13 cellular contexts compared by ENCODE assay signal in genomic region chr1:231757759-231758158, GRCh38.
DNase-seq lines count a peak whose midpoint lies in the region; ATAC-seq and TF ChIP-seq lines count a peak whose summit lies in the region.
"Had no signal": no experiment of that assay in that cellular context is flagged by ENCODE, and none has a peak within 500 bp of the region (broad histone marks: within the 10 kb centered on the region; RNA-seq: fewer than 3 reads in every experiment).

No MANE protein-coding gene starts in this region.

- no peak overlapping the region for H4K5ac ChIP-seq in IMR-90 (ENCODE audit: low read depth, low read length)

- no peaks in the 10 kb centered on the region for H3K79me1 ChIP-seq in IMR-90 (ENCODE audit: low read depth in 1 of 2, low read length in 2 of 2)

- H3K27me3 Mint-ChIP-seq in activated T-helper 17 cell treated with anti-CD3 and anti-CD28 coated beads, Interleukin-2, amount 50 U/mL, for 72 hours: no peaks in the 10 kb centered on the region
- H3K27me3 Mint-ChIP-seq: CD4-positive, CD25-positive, alpha-beta regulatory T cell had no signal

- H2AK5ac ChIP-seq in IMR-90 (ENCODE audit: low read depth, low read length): peak overlapping the region; percentile 71; the same call in 1 of the 2 replicates

- H3K4me3 ChIP-seq in BLaER1 treated with 17β-estradiol and CSF1 and Interleukin-3, amounts not matched to agents 10 nM and 100 nM: no peak overlapping the region
- H3K4me3 ChIP-seq in IMR-90 (ENCODE audit: insufficient read depth, low read depth, low read length) (no peak overlapping the region), esophagus squamous epithelium (no peak overlapping the region)
- H3K4me3 ChIP-seq: BLaER1, GM23338 had no signal

- H2BK120ac ChIP-seq in IMR-90 (ENCODE audit: low read depth, low read length): no peak overlapping the region

- peaks cover 6% of the 10 kb centered on the region for H3K9me3 Mint-ChIP-seq in activated T-helper 17 cell treated with anti-CD3 and anti-CD28 coated beads, Interleukin-2, amount 50 U/mL, for 72 hours

- no peak overlapping the region for H2AFZ ChIP-seq in IMR-90 (replicated peaks; ENCODE audit: low read length, poor library complexity)
- H2AFZ ChIP-seq: GM23338 had no signal

- peak overlapping the region in 1 of 11 experiments; percentile 19; a peak in 1 of 22 replicates for H3K4me2 ChIP-seq in BLaER1 treated with 17β-estradiol and CSF1 and Interleukin-3, amounts not matched to agents 10 nM and 100 nM
- H3K4me2 ChIP-seq in IMR-90 (ENCODE audit: low read depth, low read length): no peak overlapping the region
- H3K4me2 ChIP-seq: BLaER1, GM23338 had no signal

- H3K4ac ChIP-seq in IMR-90 (ENCODE audit: low read depth, low read length): no peak overlapping the region

- in situ Hi-C loops in IMR-90 (cut with MboI; ENCODE audit: low sequenced_read_pairs): no loop called here

- intact Hi-C loops in IMR-90 (cut with micrococcal nuclease): loop anchor here (2.0 to 10.0 kb wide), 4 partner anchors 110 to 871 kb away; no protein-coding TSS in a partner anchor
- intact Hi-C loops in esophagus squamous epithelium (cut with DNase I): no loop called here

- no peaks in the 10 kb centered on the region for H3K27me3 ChIP-seq in BLaER1 treated with 17β-estradiol and CSF1 and Interleukin-3, amounts not matched to agents 10 nM and 100 nM
- no peaks in the 10 kb centered on the region for H3K27me3 ChIP-seq in IMR-90 (ENCODE audit: control insufficient read depth, insufficient read depth, low read length)
- H3K27me3 ChIP-seq in esophagus squamous epithelium: no peaks in the 10 kb centered on the region
- H3K27me3 ChIP-seq: BLaER1 had no signal

- no peaks in the 10 kb centered on the region; a peak in 2 of 22 replicates for H4K20me1 ChIP-seq in BLaER1 treated with 17β-estradiol and CSF1 and Interleukin-3, amounts not matched to agents 10 nM and 100 nM
- no peaks in the 10 kb centered on the region for H4K20me1 ChIP-seq in IMR-90 (ENCODE audit: insufficient read depth, low read length)
- H4K20me1 ChIP-seq: BLaER1 had no signal

- no peaks in the 10 kb centered on the region for H3K4me1 Mint-ChIP-seq in activated T-helper 17 cell treated with anti-CD3 and anti-CD28 coated beads, Interleukin-2, amount 50 U/mL, for 72 hours
- H3K4me1 Mint-ChIP-seq: GM23338 had no signal

- H2BK5ac ChIP-seq in IMR-90 (ENCODE audit: low read depth, low read length, poor library complexity, severe bottlenecking): no peak overlapping the region

- H3K9ac ChIP-seq in BLaER1 treated with 17β-estradiol and CSF1 and Interleukin-3, amounts not matched to agents 10 nM and 100 nM: no peak overlapping the region
- H3K9ac ChIP-seq in IMR-90 (ENCODE audit: low read depth, low read length): no peak overlapping the region
- H3K9ac ChIP-seq: BLaER1 had no signal

- no peak overlapping the region for H2BK20ac ChIP-seq in IMR-90 (ENCODE audit: low read depth, low read length)

- TF ChIP-seq CTCF in IMR-90 (conservative IDR thresholded peaks at IDR 0.05; ENCODE audit: low read depth, low read length) (no peak), esophagus squamous epithelium (IDR thresholded peaks at IDR 0.05) (no peak)

- no peak overlapping the region for H4K91ac ChIP-seq in IMR-90 (ENCODE audit: insufficient read depth, low read depth, low read length)

- 100% methylated on average over 1 of the region's 8 CpGs; no CpG with 5 or more reads in 1 of the 2 experiments for WGBS in IMR-90 (ENCODE audit: extremely low coverage in 2 of 2, insufficient read length in 1 of 2), 2 experiments
- WGBS in esophagus squamous epithelium, 2 donors: 56 to 72% methylated on average over 8 of the region's 8 CpGs

- dilution Hi-C loops in IMR-90 (cut with HindIII; ENCODE audit: low sequenced_read_pairs, unreplicated experiment): no loop called here

- H4K8ac ChIP-seq in IMR-90 (ENCODE audit: low read depth in 2 of 2, low read length in 2 of 2): no peak overlapping the region

- no peak for TF ChIP-seq RAD21 in IMR-90 (IDR thresholded peaks at IDR 0.05; ENCODE audit: low read length)

- CTCF ChIA-PET in IMR-90 (lab: Yijun Ruan, JAX): interaction anchor here (0.8 to 2.1 kb wide), 10 partner anchors 8 to 105 kb away, joined by 3 to 8 read pairs (median 6); no protein-coding TSS in a partner anchor

- H3K23ac ChIP-seq in IMR-90 (ENCODE audit: low read depth, low read length): no peak overlapping the region

- H3K4me3 Mint-ChIP-seq in activated T-helper 17 cell treated with anti-CD3 and anti-CD28 coated beads, Interleukin-2, amount 50 U/mL, for 72 hours: no peak overlapping the region
- H3K4me3 Mint-ChIP-seq: CD4-positive, CD25-positive, alpha-beta regulatory T cell; GM23338 had no signal

- no peak overlapping the region for H2BK15ac ChIP-seq in IMR-90 (ENCODE audit: low read depth, low read length)

- no peak for DNase-seq in IMR-90
- no peak for DNase-seq in esophagus squamous epithelium (lab: John Stamatoyannopoulos, UW)
- DNase-seq in ureter (ENCODE audit: low spot score): peak; percentile 54
- DNase-seq: 8988T; Caco-2; CD4-positive, CD25-positive, alpha-beta regulatory T cell; HCEC 1CT had no signal

- POLR2A ChIA-PET in IMR-90 (lab: Charles Lee; ENCODE audit: unreplicated experiment): no interaction called here

- H3K9me1 ChIP-seq in IMR-90 (ENCODE audit: insufficient read depth, low read length): no peaks in the 10 kb centered on the region; the same call in 1 of the 2 replicates

- H3K36me3 Mint-ChIP-seq in activated T-helper 17 cell treated with anti-CD3 and anti-CD28 coated beads, Interleukin-2, amount 50 U/mL, for 72 hours (ENCODE audit: low read depth): peaks cover 9% of the 10 kb centered on the region

- H3K9me3 ChIP-seq in BLaER1 treated with 17β-estradiol and CSF1 and Interleukin-3, amounts not matched to agents 10 nM and 100 nM (replicated peaks in 1 of 11): peaks cover 12 to 18% (median 15%) of the 10 kb centered on the region in 11 experiments
- H3K9me3 ChIP-seq in IMR-90 (ENCODE audit: control insufficient read depth, insufficient read depth, low read length) (peaks cover 3% of the 10 kb centered on the region; the same call in 1 of the 2 replicates), esophagus squamous epithelium (peaks cover 5 to 14% (median 14%) of the 10 kb centered on the region in 3 donors)

- peaks cover 0 to 7% (median 5%) of the 10 kb centered on the region in 10 experiments; a peak in 9 of 20 replicates for H3K4me1 ChIP-seq in BLaER1 treated with 17β-estradiol and CSF1 and Interleukin-3, amounts not matched to agents 10 nM and 100 nM
- H3K4me1 ChIP-seq in IMR-90 (ENCODE audit: control insufficient read depth, insufficient read depth, low read length) (no peaks in the 10 kb centered on the region), esophagus squamous epithelium (peaks cover 0 to 18% (median 9%) of the 10 kb centered on the region in 3 donors)
- H3K4me1 ChIP-seq: BLaER1, Caco-2 had no signal

- H3K27ac ChIP-seq in BLaER1 treated with 17β-estradiol and CSF1 and Interleukin-3, amounts not matched to agents 10 nM and 100 nM: peak overlapping the region in 6 of 11 experiments; percentile 1 to 55 (median 27); a peak in 7 of 22 replicates
- H3K27ac ChIP-seq in IMR-90 (ENCODE audit: insufficient read depth, low read length): no peak overlapping the region
- H3K27ac ChIP-seq in esophagus squamous epithelium: peak overlapping the region in 3 of 4 donors; percentile 26 to 39 (median 36)
- H3K27ac ChIP-seq: BLaER1 had no signal

- peaks cover 12 to 82% (median 32%) of the 10 kb centered on the region in 11 experiments; a peak in 21 of 22 replicates for H3K36me3 ChIP-seq in BLaER1 treated with 17β-estradiol and CSF1 and Interleukin-3, amounts not matched to agents 10 nM and 100 nM
- H3K36me3 ChIP-seq in IMR-90 (ENCODE audit: control insufficient read depth, insufficient read depth, low read length): peaks cover 4% of the 10 kb centered on the region; the same call in 1 of the 2 replicates
- peaks cover 0 to 21% (median 0%) of the 10 kb centered on the region in 3 donors for H3K36me3 ChIP-seq in esophagus squamous epithelium

- TF ChIP-seq POLR2A in IMR-90 (IDR thresholded peaks at IDR 0.05; ENCODE audit: low read depth, low read length) (no peak), esophagus squamous epithelium (IDR thresholded peaks at IDR 0.05) (no peak)

- no peak for ATAC-seq in IMR-90 (ENCODE audit: low read depth)
- no peak for ATAC-seq in HG02642 (IDR thresholded peaks at IDR 0.05; ENCODE audit: poor library complexity, unreplicated experiment)
- ATAC-seq in activated T-helper 17 cell treated with anti-CD3 and anti-CD28 coated beads, Interleukin-2, amount 50 U/mL, for 72 hours (replicated peaks): no peak
- ATAC-seq in GM19395 (IDR thresholded peaks at IDR 0.05; ENCODE audit: unreplicated experiment): no peak
- ATAC-seq: GM23338 had no signal

- no peak overlapping the region for H3K14ac ChIP-seq in IMR-90 (replicated peaks; ENCODE audit: low read depth, low read length)

- BruUV-seq in IMR-90 (replicated peaks; lab: Mats Ljungman, UMichigan): no TSS peak

- H3K18ac ChIP-seq in IMR-90 (ENCODE audit: low read depth, low read length): no peak overlapping the region

- no peak overlapping the region for H3K56ac ChIP-seq in IMR-90 (ENCODE audit: extremely low read depth, insufficient read depth, low read length)

- no peak overlapping the region for H2AK9ac ChIP-seq in IMR-90 (replicated peaks; ENCODE audit: low read depth, low read length, poor library complexity)

- no peak overlapping the region for H3K27ac Mint-ChIP-seq in activated T-helper 17 cell treated with anti-CD3 and anti-CD28 coated beads, Interleukin-2, amount 50 U/mL, for 72 hours
- H3K27ac Mint-ChIP-seq: CD4-positive, CD25-positive, alpha-beta regulatory T cell; GM23338 had no signal

TF ChIP-seq in IMR-90, 13 proteins besides CTCF, POLR2A, EP300 and RAD21 (continues in another document):
- TF ChIP-seq MAFK (IDR thresholded peaks at IDR 0.05; ENCODE audit: low read depth, low read length) (no peak), RCOR1 (IDR thresholded peaks at IDR 0.05; ENCODE audit: insufficient replicate concordance, low read length) (no peak), CHD1 (IDR thresholded peaks at IDR 0.05; ENCODE audit: low read depth, low read length) (no peak), USF2 (IDR thresholded peaks at IDR 0.05; ENCODE audit: low read depth, low read length) (no peak), NFE2L2 (IDR thresholded peaks at IDR 0.05; ENCODE audit: low read depth, low read length) (no peak)
